24 cellular contexts compared by ENCODE assay signal in genomic region chr15:83346342-83346741, GRCh38.
"Had no signal": no experiment of that assay in that cellular context is flagged by ENCODE, and none has a peak within 500 bp of the region (broad histone marks: within the 10 kb centered on the region; RNA-seq: fewer than 3 reads in every experiment).

No MANE protein-coding gene starts in this region.

- ATAC-seq: foreskin keratinocyte; gastroesophageal sphincter; heart left ventricle; left cardiac atrium; left lung; left ventricle myocardium superior; naive thymus-derived CD4-positive, alpha-beta T cell had no signal

- H3K27me3 ChIP-seq: foreskin keratinocyte, hepatocyte had no signal

- H3K4me2 ChIP-seq: hepatocyte had no signal

- H3K4me3 ChIP-seq: coronary artery, dorsolateral prefrontal cortex, esophagus muscularis mucosa, gastroesophageal sphincter, heart left ventricle, hepatocyte, left lung, lung had no signal

- H2AFZ ChIP-seq: hepatocyte had no signal

- H3K27ac ChIP-seq: coronary artery, dorsolateral prefrontal cortex, esophagus muscularis mucosa, foreskin keratinocyte, gastroesophageal sphincter, heart left ventricle, hepatocyte, left lung had no signal

- H3K4me1 Mint-ChIP-seq: immature natural killer cell; memory B cell; naive thymus-derived CD4-positive, alpha-beta T cell had no signal

- H3K36me3 ChIP-seq: esophagus muscularis mucosa, gastroesophageal sphincter, heart left ventricle, left lung had no signal

- H3K79me2 ChIP-seq: hepatocyte had no signal

- H3K36me3 Mint-ChIP-seq: immature natural killer cell; memory B cell; naive thymus-derived CD4-positive, alpha-beta T cell had no signal

- H3K4me3 Mint-ChIP-seq: immature natural killer cell; memory B cell; naive thymus-derived CD4-positive, alpha-beta T cell had no signal

- H3K9me3 ChIP-seq: esophagus muscularis mucosa, gastroesophageal sphincter, heart left ventricle, left lung had no signal

- FAIRE-seq: endothelial cell of umbilical vein, frontal cortex had no signal

- H3K9me3 Mint-ChIP-seq: immature natural killer cell, memory B cell had no signal

- H3K4me1 ChIP-seq: esophagus muscularis mucosa, foreskin keratinocyte, gastroesophageal sphincter, heart left ventricle, left lung had no signal

- H3K27ac Mint-ChIP-seq: immature natural killer cell; memory B cell; naive thymus-derived CD4-positive, alpha-beta T cell had no signal

- DNase-seq: dermis blood vessel endothelial cell; dorsolateral prefrontal cortex; effector CD4-positive, alpha-beta T cell; effector memory CD4-positive, alpha-beta T cell; foreskin keratinocyte; heart left ventricle; hypothalamus; immature natural killer cell; islet precursor cell; left cardiac atrium; left lung; left ventricle myocardium superior; mammary epithelial cell; mesendoderm; midbrain; naive thymus-derived CD4-positive, alpha-beta T cell had no signal
